Comparison of ENCODE assay signal across 8 cellular contexts in the genomic region with DNA sequence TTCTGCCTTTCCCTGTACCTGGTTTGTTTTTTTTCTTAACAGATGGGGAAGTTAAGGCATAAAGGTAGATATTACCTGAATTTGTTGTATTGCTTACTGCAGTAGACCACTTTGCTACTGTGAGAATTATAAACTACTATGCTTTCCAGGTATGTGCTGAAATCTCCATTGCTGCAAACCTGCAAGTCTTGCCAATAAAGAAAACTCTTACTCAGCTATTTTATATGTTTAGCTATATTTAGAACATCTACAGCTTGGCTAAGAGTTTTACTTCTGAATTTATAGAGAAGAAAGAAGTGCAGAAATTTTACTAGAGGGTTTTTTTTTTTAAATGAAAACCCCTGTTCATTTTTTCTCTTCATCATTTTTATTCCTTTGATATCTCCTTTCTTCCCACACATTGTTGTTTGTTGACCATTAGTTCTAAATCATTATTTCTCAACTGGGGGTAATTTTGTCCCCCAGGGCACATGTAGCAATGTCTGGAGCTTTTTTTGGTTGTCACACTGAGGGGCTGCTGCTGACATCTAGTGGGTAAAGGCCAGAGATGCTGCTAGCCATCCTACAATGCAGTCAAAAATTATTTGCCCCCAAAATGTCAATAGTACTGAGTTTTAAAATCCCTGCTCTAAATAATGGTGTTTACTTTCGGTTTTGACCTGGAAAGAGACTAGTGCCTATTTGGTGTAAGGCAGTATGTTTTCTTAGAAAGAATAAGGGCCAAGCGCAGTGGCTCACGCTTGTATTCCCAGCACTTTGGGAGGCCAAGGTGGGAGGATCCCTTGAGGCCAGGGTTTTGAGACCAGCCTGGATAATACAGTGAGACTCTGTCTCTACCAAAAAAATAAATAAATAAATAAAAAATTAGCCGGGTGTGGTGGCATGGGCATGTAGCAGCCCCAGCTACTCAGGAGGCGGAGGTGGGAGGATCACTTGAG. TPM values are rescaled to one million over a fixed set of nuclear protein-coding genes. Genes with fewer than 3 reads are reported as not detected.
DNase-seq lines count a peak whose midpoint lies in the region; ATAC-seq and TF ChIP-seq lines count a peak whose summit lies in the region.

No MANE protein-coding gene starts in this region.

- TF ChIP-seq CTCF in AG09309 (IDR thresholded peaks at IDR 0.05; ENCODE audit: control insufficient read depth, insufficient read depth, low read depth, low read length, missing control alignments): peak; percentile 74
- TF ChIP-seq CTCF in GM12874 (IDR thresholded peaks at IDR 0.05; ENCODE audit: insufficient read depth, low read depth, low read length): peak; percentile 70

- no peak overlapping the region for H3K4me3 Mint-ChIP-seq in naive B cell

- H3K4me1 Mint-ChIP-seq in naive B cell: no peaks in the 10 kb centered on the region

- H3K4me3 ChIP-seq in AG09309 (ENCODE audit: control insufficient read depth, low read depth, low read length) (no peak overlapping the region), SK-N-MC (peak overlapping the region; percentile 36; the same call in 1 of the 2 replicates)

- peaks cover 0 to 19% of the 10 kb centered on the region in 2 donors for H3K36me3 Mint-ChIP-seq in naive B cell

- H3K9ac ChIP-seq in SK-N-MC (ENCODE audit: insufficient read length): peak overlapping the region; percentile 48

- peak; percentile 43 to 60 for ATAC-seq in naive B cell (ENCODE audit: low read depth in 2 of 2)
- ATAC-seq in GM19328 (IDR thresholded peaks at IDR 0.05; ENCODE audit: unreplicated experiment): no peak
- ATAC-seq in HG02571 (IDR thresholded peaks at IDR 0.05; ENCODE audit: unreplicated experiment): no peak

- peaks cover 0 to 2% (median 0%) of the 10 kb centered on the region in 7 donors for H3K9me3 Mint-ChIP-seq in naive B cell

- DNase-seq in AG09309 (ENCODE audit: low read depth) (no peak), SK-N-MC (ENCODE audit: low read depth, low spot score) (no peak), naive B cell (peak; percentile 16), GM19238 (ENCODE audit: insufficient read length, low spot score) (no peak)
- peak; percentile 53 for DNase-seq in central memory CD4-positive, alpha-beta T cell

- H3K9me3 ChIP-seq in SK-N-MC (ENCODE audit: low read depth, low read length): no peaks in the 10 kb centered on the region

- H3K27ac Mint-ChIP-seq in naive B cell: peak overlapping the region in 1 of 6 donors; percentile 56

- H3K27me3 Mint-ChIP-seq in naive B cell: no peaks in the 10 kb centered on the region

- peak overlapping the region; percentile 71 for H3K27ac ChIP-seq in SK-N-MC

- peaks cover 8% of the 10 kb centered on the region; the same call in 1 of the 2 replicates for H3K36me3 ChIP-seq in SK-N-MC (ENCODE audit: insufficient read depth, low read length)

RNA-seq across cellular contexts. Expression of gene PCNX1, which starts 48.6 kb away (rescaled TPM):
- 10 to 100 TPM in 1 of 6 donors, 1 to 10 TPM in 5; 4.8 to 10.7 (median 7.5) TPM for polyA plus RNA-seq in naive B cell (ENCODE audit: low read depth in 6 of 6)

Comparison
In these comparisons a context has a peak if more than half of its experiments do, and no peak if none do; other contexts are left out.
1. DNase-seq: peak in central memory CD4-positive, alpha-beta T cell (single experiment) and naive B cell (single experiment); none in AG09309 (single experiment), SK-N-MC (single experiment) and GM19238 (single experiment).
2. ATAC-seq: peak in naive B cell (2 of 2); none in GM19328 (single experiment) and HG02571 (single experiment).